Comparison of ENCODE assay signal across 32 cellular contexts in the genomic region with DNA sequence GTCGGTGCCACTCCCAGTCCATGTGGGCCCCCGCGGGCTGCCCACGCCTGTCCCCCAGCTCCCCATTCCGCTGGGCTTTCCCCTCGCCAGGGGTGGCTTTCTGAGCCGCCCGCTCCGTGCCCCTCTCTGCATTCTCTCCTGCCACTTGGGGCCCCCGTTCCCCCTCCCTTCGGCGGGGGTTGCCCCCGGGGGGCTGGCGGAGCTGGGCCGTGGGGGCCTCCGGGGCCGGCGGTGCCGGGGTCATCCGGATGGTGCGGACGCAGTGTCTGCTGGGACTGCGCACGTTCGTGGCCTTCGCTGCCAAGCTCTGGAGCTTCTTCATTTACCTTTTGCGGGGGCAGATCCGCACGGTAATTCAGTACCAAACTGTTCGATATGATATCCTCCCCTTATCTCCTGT. TPM values are rescaled to one million over a fixed set of nuclear protein-coding genes. Genes with fewer than 3 reads are reported as not detected.
"Had no signal": no experiment of that assay in that cellular context is flagged by ENCODE, and none has a peak within 500 bp of the region (broad histone marks: within the 10 kb centered on the region; RNA-seq: fewer than 3 reads in every experiment).

No MANE protein-coding gene starts in this region.

- H3K36me3 Mint-ChIP-seq: activated naive CD8-positive, alpha-beta T cell had no signal

- H3K4me3 ChIP-seq: coronary artery, dorsolateral prefrontal cortex, esophagus muscularis mucosa, gastrocnemius medialis had no signal

- H3K4me3 Mint-ChIP-seq: activated B cell treated with CpG ODN at 0.5 μM for 24 hours; activated CD8-positive, alpha-beta T cell treated with anti-CD3 and anti-CD28 coated beads for 36 hours; activated naive CD8-positive, alpha-beta T cell; activated T-cell treated with anti-CD3 and anti-CD28 coated beads, Interleukin-2, amount 50 U/mL, for 4 hours; activated T-helper 17 cell treated with anti-CD3 and anti-CD28 coated beads, Interleukin-2, amount 50 U/mL, for 72 hours; central memory CD8-positive, alpha-beta T cell; dendritic cell treated with granulocyte-macrophage colony-stimulating factor and Interleukin-4, amounts not matched to agents 40 ng/mL and 50 ng/mL, for 4 days; endodermal cell; T-helper 17 cell; T-helper 2 cell treated with Interferon-gamma antibody and Interleukin-4, amounts not matched to agents 5 μg/mL and 100 μg/mL, for 36 hours had no signal

- H3K27ac Mint-ChIP-seq: activated B cell treated with CpG ODN at 0.5 μM for 24 hours; activated CD8-positive, alpha-beta T cell treated with anti-CD3 and anti-CD28 coated beads for 36 hours; activated naive CD8-positive, alpha-beta T cell; activated T-helper 17 cell treated with anti-CD3 and anti-CD28 coated beads, Interleukin-2, amount 50 U/mL, for 72 hours; dendritic cell treated with granulocyte-macrophage colony-stimulating factor and Interleukin-4, amounts not matched to agents 40 ng/mL and 50 ng/mL, for 4 days; endodermal cell; T-helper 17 cell; T-helper 2 cell treated with Interferon-gamma antibody and Interleukin-4, amounts not matched to agents 5 μg/mL and 100 μg/mL, for 36 hours had no signal

- H3K27me3 ChIP-seq: brain microvascular endothelial cell, dorsolateral prefrontal cortex, esophagus muscularis mucosa, foreskin keratinocyte, gastrocnemius medialis had no signal

- H3K4me1 Mint-ChIP-seq: activated B cell treated with CpG ODN at 0.5 μM for 24 hours; activated T-helper 17 cell treated with anti-CD3 and anti-CD28 coated beads, Interleukin-2, amount 50 U/mL, for 72 hours; central memory CD8-positive, alpha-beta T cell; endodermal cell had no signal

- H3K36me3 ChIP-seq: brain microvascular endothelial cell, gastrocnemius medialis, WERI-Rb-1 had no signal

- ATAC-seq: activated CD4-positive, CD25-positive, alpha-beta regulatory T cell treated with anti-CD3 and anti-CD28 coated beads, Interleukin-2, amount 50 U/mL, for 24 hours; activated CD8-positive, alpha-beta T cell treated with anti-CD3 and anti-CD28 coated beads for 36 hours; activated T-cell treated with anti-CD3 and anti-CD28 coated beads, Interleukin-2, amount 50 U/mL, for 4 hours; activated T-helper 17 cell treated with anti-CD3 and anti-CD28 coated beads, Interleukin-2, amount 50 U/mL, for 72 hours; foreskin keratinocyte; gastrocnemius medialis; T-helper 17 cell had no signal

- H3K27me3 Mint-ChIP-seq: activated B cell treated with CpG ODN at 0.5 μM for 24 hours; activated CD8-positive, alpha-beta T cell treated with anti-CD3 and anti-CD28 coated beads for 36 hours; activated naive CD8-positive, alpha-beta T cell; activated T-helper 17 cell treated with anti-CD3 and anti-CD28 coated beads, Interleukin-2, amount 50 U/mL, for 72 hours; central memory CD8-positive, alpha-beta T cell; dendritic cell treated with granulocyte-macrophage colony-stimulating factor and Interleukin-4, amounts not matched to agents 40 ng/mL and 50 ng/mL, for 4 days had no signal

- H3K9me3 Mint-ChIP-seq: activated CD8-positive, alpha-beta T cell treated with anti-CD3 and anti-CD28 coated beads for 36 hours; activated T-cell treated with anti-CD3 and anti-CD28 coated beads, Interleukin-2, amount 50 U/mL, for 4 hours; activated T-helper 17 cell treated with anti-CD3 and anti-CD28 coated beads, Interleukin-2, amount 50 U/mL, for 72 hours; central memory CD8-positive, alpha-beta T cell; dendritic cell treated with granulocyte-macrophage colony-stimulating factor and Interleukin-4, amounts not matched to agents 40 ng/mL and 50 ng/mL, for 4 days; T-helper 2 cell treated with Interferon-gamma antibody and Interleukin-4, amounts not matched to agents 5 μg/mL and 100 μg/mL, for 36 hours had no signal

- DNase-seq: activated B cell treated with CpG ODN at 0.5 μM for 24 hours; activated CD4-positive, alpha-beta T cell treated with anti-CD3 and anti-CD28 coated beads for 48 hours; activated CD4-positive, alpha-beta T cell treated with anti-CD3 and anti-CD28 coated beads, Interleukin-2, amount 50 U/mL, for 1 hour; activated CD4-positive, alpha-beta T cell treated with anti-CD3 and anti-CD28 coated beads, Interleukin-2, amount 50 U/mL, for 48 hours; activated CD8-positive, alpha-beta memory T cell treated with anti-CD3 and anti-CD28 coated beads for 24 hours; activated CD8-positive, alpha-beta T cell treated with anti-CD3 and anti-CD28 coated beads for 36 hours; activated effector memory CD4-positive, alpha-beta T cell treated with Interleukin-2 at 50 U/mL for 16 hours; activated gamma-delta T cell treated with Interleukin-2 at 50 U/mL for 16 hours; activated naive CD4-positive, alpha-beta T cell treated with anti-CD3 and anti-CD28 coated beads, Interleukin-2, amount 50 U/mL, for 16 hours; activated naive CD4-positive, alpha-beta T cell treated with Interleukin-2 at 50 U/mL for 16 hours; activated T-cell treated with anti-CD3 and anti-CD28 coated beads, Interleukin-2, amount 50 U/mL, for 4 hours; amniotic stem cell; anterior cingulate cortex; brain microvascular endothelial cell; dorsolateral prefrontal cortex; effector memory CD4-positive, alpha-beta T cell; endodermal cell; erythroblast; foreskin keratinocyte; gastrocnemius medialis; T-helper 1 cell; T-helper 17 cell; T1000; WERI-Rb-1 had no signal

RNA-seq across cellular contexts. Expression of gene GRAMD1C, which starts 46.5 kb away (rescaled TPM):
- total RNA-seq: activated T-cell treated with anti-CD3 and anti-CD28 coated beads, Interleukin-2, amount 50 U/mL, for 4 hours had no signal
